Comparison of ENCODE assay signal across 9 cellular contexts in the genomic region with DNA sequence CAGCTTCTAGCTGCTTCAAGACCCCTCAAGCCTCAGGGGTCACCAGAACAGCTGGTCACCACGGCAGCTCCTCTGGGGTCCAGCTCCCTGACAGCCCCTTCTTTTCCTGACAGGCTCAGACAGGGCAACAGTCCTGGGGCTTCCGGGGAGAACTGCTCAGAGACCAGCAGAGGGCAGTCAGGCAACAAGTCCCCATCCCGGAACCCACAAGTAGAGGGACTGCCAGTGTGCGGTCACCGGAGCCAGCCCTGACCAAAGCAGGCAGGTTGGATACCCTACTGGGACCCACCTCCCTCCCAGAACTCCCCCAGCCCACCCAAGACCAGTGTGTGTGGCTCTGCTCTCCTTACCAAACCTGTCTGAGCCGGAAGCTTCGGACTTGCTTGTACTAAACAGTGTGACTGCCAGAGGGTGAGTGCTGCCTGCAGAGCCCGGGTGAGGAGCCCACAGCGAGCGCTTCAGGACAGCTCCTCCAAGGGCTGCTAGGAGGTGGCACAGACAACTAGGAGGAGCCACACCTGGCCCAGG. TPM values are rescaled to one million over a fixed set of nuclear protein-coding genes. Genes with fewer than 3 reads are reported as not detected.
DNase-seq lines count a peak whose midpoint lies in the region; ATAC-seq and FAIRE-seq lines count a peak whose summit lies in the region.
"Had no signal": no experiment of that assay in that cellular context is flagged by ENCODE, and none has a peak within 500 bp of the region (broad histone marks: within the 10 kb centered on the region; RNA-seq: fewer than 3 reads in every experiment).

No MANE protein-coding gene starts in this region.

- intact Hi-C loops in head of caudate nucleus (cut with DNase I): no loop called here
- intact Hi-C loops in posterior vena cava (cut with DNase I): loop anchor here (5.0 to 10.0 kb wide), 2 partner anchors 236 to 324 kb away; no protein-coding TSS in a partner anchor

- DNase-seq in DMS 273 (lab: John Stamatoyannopoulos, UW; ENCODE audit: unreplicated experiment) (peak; percentile 91), NCI-H1048 (lab: John Stamatoyannopoulos, UW) (peak; percentile 30), SKM-1 treated with dmso at 0.1 percent for 144 hours (lab: John Stamatoyannopoulos, UW; ENCODE audit: unreplicated experiment) (peak; percentile 85), head of caudate nucleus (peak; percentile 44 to 86 (median 72)), posterior vena cava (ENCODE audit: low spot score) (peak; percentile 89), urothelium cell line (ENCODE audit: low spot score) (peak; percentile 93)
- DNase-seq in activated naive CD4-positive, alpha-beta T cell treated with anti-CD3 and anti-CD28 coated beads, Interleukin-2, amount 50 U/mL, for 72 hours (ENCODE audit: low spot score in 2 of 2): peak; percentile 69 to 78

- H3K36me3 Mint-ChIP-seq in activated naive CD4-positive, alpha-beta T cell treated with anti-CD3 and anti-CD28 coated beads, Interleukin-2, amount 50 U/mL, for 72 hours: no peaks in the 10 kb centered on the region

- ATAC-seq in GM21723 (IDR thresholded peaks at IDR 0.05; ENCODE audit: unreplicated experiment): peak; percentile 65
- peak; percentile 93 to 96 for ATAC-seq in activated naive CD4-positive, alpha-beta T cell treated with anti-CD3 and anti-CD28 coated beads, Interleukin-2, amount 50 U/mL, for 72 hours

- FAIRE-seq in urothelium cell line (lab: Jason Lieb, UNC): peak; percentile 87
- FAIRE-seq: colon had no signal

- peak overlapping the region in 1 of 2 donors; percentile 88 for H3K27ac Mint-ChIP-seq in activated naive CD4-positive, alpha-beta T cell treated with anti-CD3 and anti-CD28 coated beads, Interleukin-2, amount 50 U/mL, for 72 hours

- no peaks in the 10 kb centered on the region for H3K9me3 Mint-ChIP-seq in activated naive CD4-positive, alpha-beta T cell treated with anti-CD3 and anti-CD28 coated beads, Interleukin-2, amount 50 U/mL, for 72 hours

RNA-seq across cellular contexts. Expression of a gene that starts 40.3 kb away (rescaled TPM):
- total RNA-seq in activated naive CD4-positive, alpha-beta T cell treated with anti-CD3 and anti-CD28 coated beads, Interleukin-2, amount 50 U/mL, for 72 hours: 10 to 100 TPM; 45.2 to 72.9 TPM
- total RNA-seq in posterior vena cava: 10 to 100 TPM; 56.7 to 71.8 TPM

RNA-seq across cellular contexts. Expression of a gene that starts 51.8 kb away (rescaled TPM):
- total RNA-seq in activated naive CD4-positive, alpha-beta T cell treated with anti-CD3 and anti-CD28 coated beads, Interleukin-2, amount 50 U/mL, for 72 hours: 1 to 10 TPM in 1 of 2 donors, under 1 TPM in 1; 0.80 to 1.2 TPM
- total RNA-seq in posterior vena cava: under 1 TPM; 0.51 to 0.81 TPM

Comparison
In these comparisons a context has a peak if more than half of its experiments do, and no peak if none do; other contexts are left out.
1. Peak in every context shown above with its lines: DNase-seq and ATAC-seq.
2. DNase-seq: peak in every context shown above with its lines; median percentile 93 in urothelium cell line; 91 in DMS 273; 89 in posterior vena cava; 85 in SKM-1 treated with dmso at 0.1 percent for 144 hours; 74 in activated naive CD4-positive, alpha-beta T cell treated with anti-CD3 and anti-CD28 coated beads, Interleukin-2, amount 50 U/mL, for 72 hours; 72 in head of caudate nucleus; 30 in NCI-H1048.